Comparison of ENCODE assay signal across 17 cellular contexts in genomic region chr14:88729159-88729558, GRCh38.
DNase-seq lines count a peak whose midpoint lies in the region; ATAC-seq and TF ChIP-seq lines count a peak whose summit lies in the region.
"Had no signal": no experiment of that assay in that cellular context is flagged by ENCODE, and none has a peak within 500 bp of the region (broad histone marks: within the 10 kb centered on the region; RNA-seq: fewer than 3 reads in every experiment).

No MANE protein-coding gene starts in this region.

- intact Hi-C loops in Right ventricle myocardium inferior (cut with DNase I): no loop called here

- no peak overlapping the region for H3K27ac ChIP-seq in DND-41 (ENCODE audit: low read length)
- H3K27ac ChIP-seq: HL-60, lower lobe of right lung, psoas muscle, thoracic aorta had no signal

- DNase-seq in DND-41 (no peak), HT-29 (ENCODE audit: low spot score) (peak; percentile 1), astrocyte of the spinal cord (ENCODE audit: low read depth, low spot score) (no peak), NCI-H510A (lab: John Stamatoyannopoulos, UW) (no peak), NCI-H226 (no peak), Right ventricle myocardium inferior (ENCODE audit: missing footprints) (no peak)
- DNase-seq: activated CD4-positive, CD25-positive, alpha-beta regulatory T cell treated with anti-CD3 and anti-CD28 coated beads, Interleukin-2, amount 50 U/mL, for 72 hours; GF-D8; lower lobe of right lung; NCI-H1930; psoas muscle; SHP77 had no signal

- ATAC-seq in DND-41 (ENCODE audit: insufficient read depth, low read depth): no peak
- ATAC-seq in GM21529 (IDR thresholded peaks at IDR 0.05; ENCODE audit: unreplicated experiment): no peak
- no peak for ATAC-seq in Right ventricle myocardium inferior
- ATAC-seq: lower lobe of right lung, psoas muscle had no signal

- H3K27me3 Mint-ChIP-seq in nephron (ENCODE audit: low read depth): no peaks in the 10 kb centered on the region

- peaks cover 2% of the 10 kb centered on the region for H3K9me3 Mint-ChIP-seq in nephron
- H3K9me3 Mint-ChIP-seq: activated T-helper 2 cell treated with anti-CD3 and anti-CD28 coated beads, Interferon-gamma antibody, Interleukin-2, Interleukin-4, amounts not matched to agents 10 μg/mL and 5 μg/mL and 100 μg/mL, durations not matched to agents 14 hours and 24 hours and 36 hours had no signal

- no peak overlapping the region for H3K27ac Mint-ChIP-seq in nephron
- H3K27ac Mint-ChIP-seq: activated T-helper 2 cell treated with anti-CD3 and anti-CD28 coated beads, Interferon-gamma antibody, Interleukin-2, Interleukin-4, amounts not matched to agents 10 μg/mL and 5 μg/mL and 100 μg/mL, durations not matched to agents 14 hours and 24 hours and 36 hours had no signal

- no peak overlapping the region for H3K9ac ChIP-seq in DND-41 (ENCODE audit: low read depth, low read length)

- H3K4me3 ChIP-seq in DND-41 (ENCODE audit: low read depth in 1 of 2, low read length in 2 of 2) (no peak overlapping the region), astrocyte of the spinal cord (ENCODE audit: low read depth, low read length) (no peak overlapping the region)
- H3K4me3 ChIP-seq: lower lobe of right lung, psoas muscle, thoracic aorta had no signal

- H3K4me1 Mint-ChIP-seq in nephron: no peaks in the 10 kb centered on the region

- H3K36me3 Mint-ChIP-seq in nephron (ENCODE audit: low read depth): no peaks in the 10 kb centered on the region

- H2AFZ ChIP-seq in DND-41 (ENCODE audit: low read depth, low read length): no peak overlapping the region

- H4K20me1 ChIP-seq in DND-41 (ENCODE audit: insufficient read depth, low read length): no peaks in the 10 kb centered on the region

- no peaks in the 10 kb centered on the region for H3K4me1 ChIP-seq in DND-41 (ENCODE audit: insufficient read depth, low read length)
- H3K4me1 ChIP-seq: lower lobe of right lung, psoas muscle had no signal

- in situ Hi-C loops in astrocyte of the spinal cord (cut with HindIII; ENCODE audit: low sequenced_read_pairs): no loop called here

- H3K27me3 ChIP-seq in DND-41 (ENCODE audit: insufficient read depth, low read length, poor library complexity): no peaks in the 10 kb centered on the region

- H3K79me2 ChIP-seq in DND-41 (ENCODE audit: insufficient read depth, low read length): no peaks in the 10 kb centered on the region

- no peaks in the 10 kb centered on the region; the same call in 1 of the 2 replicates for H3K36me3 ChIP-seq in DND-41 (ENCODE audit: insufficient read depth, low read length)
- H3K36me3 ChIP-seq: lower lobe of right lung, thoracic aorta had no signal

- H3K9me3 ChIP-seq in DND-41 (ENCODE audit: insufficient read depth, low read length, severe bottlenecking): no peaks in the 10 kb centered on the region
- H3K9me3 ChIP-seq: lower lobe of right lung, psoas muscle, thoracic aorta had no signal

- no peak overlapping the region for H3K4me2 ChIP-seq in DND-41 (ENCODE audit: insufficient read depth, low read length)

- no peak overlapping the region for H3K4me3 Mint-ChIP-seq in nephron

- TF ChIP-seq CTCF in DND-41 (IDR thresholded peaks at IDR 0.05; ENCODE audit: borderline replicate concordance, extremely low read depth, low read length, poor library complexity, severe bottlenecking) (peak; percentile 39), astrocyte of the spinal cord (IDR thresholded peaks at IDR 0.05; ENCODE audit: low read depth, low read length) (peak; percentile 43), nephron (IDR thresholded peaks at IDR 0.05; ENCODE audit: unreplicated experiment in 3 of 3) (peak in 2 of 3 experiments; percentile 13 to 30)
